9 cellular contexts compared by ENCODE assay signal in the genomic region with DNA sequence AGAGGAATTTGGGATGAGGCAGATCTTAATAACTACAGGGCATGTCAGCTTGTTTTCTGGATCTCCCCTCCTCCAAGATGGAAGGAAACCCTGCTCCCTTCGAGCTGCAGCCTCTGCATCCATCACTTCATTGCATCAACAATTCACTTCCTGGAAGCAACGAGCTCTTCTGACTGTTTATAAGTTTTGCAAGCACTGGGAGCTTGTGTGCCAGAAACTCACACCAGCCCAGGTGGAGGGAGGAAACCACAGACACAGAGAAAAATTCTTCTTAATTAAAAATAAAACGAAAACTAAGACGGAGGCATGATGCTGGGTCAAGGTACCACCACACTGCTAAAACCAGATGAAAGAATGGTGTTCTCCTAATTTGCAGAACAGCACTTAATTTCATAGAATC.
DNase-seq lines count a peak whose midpoint lies in the region; ATAC-seq, FAIRE-seq and TF ChIP-seq lines count a peak whose summit lies in the region.
"Had no signal": no experiment of that assay in that cellular context is flagged by ENCODE, and none has a peak within 500 bp of the region (broad histone marks: within the 10 kb centered on the region; RNA-seq: fewer than 3 reads in every experiment).

No MANE protein-coding gene starts in this region.

- H3K27ac ChIP-seq in substantia nigra (ENCODE audit: low read depth, low read length, poor library complexity, severe bottlenecking) = no peak overlapping the region

- H3K9me3 Mint-ChIP-seq in nephron progenitor cell = no peaks in the 10 kb centered on the region

- no peak for DNase-seq in GM18507 (ENCODE audit: extremely low spot score, insufficient read length, low read depth)
- peak; percentile 32 for DNase-seq in adipocyte (ENCODE audit: low read depth)
- DNase-seq in nephron progenitor cell = no peak
- DNase-seq in substantia nigra (lab: John Stamatoyannopoulos, UW) = no peak
- no peak for DNase-seq in UCSD-AML1 (lab: John Stamatoyannopoulos, UW; ENCODE audit: unreplicated experiment)
- DNase-seq in pons (ENCODE audit: low spot score) = no peak
- DNase-seq: NCI-H510A treated with DMSO at 0.1 percent for 48 hours had no signal

- peaks cover 94% of the 10 kb centered on the region for H3K4me1 Mint-ChIP-seq in nephron progenitor cell

- H3K27me3 ChIP-seq in adipocyte (replicated peaks; ENCODE audit: control insufficient read depth, insufficient read depth, low read length) = no peaks in the 10 kb centered on the region

- peak; percentile 63 for FAIRE-seq in GM18507 (lab: Jason Lieb, UNC)

- peaks cover 4% of the 10 kb centered on the region for H3K27me3 Mint-ChIP-seq in nephron progenitor cell (ENCODE audit: low read depth, poor library complexity)

- no peaks in the 10 kb centered on the region for H3K36me3 Mint-ChIP-seq in nephron progenitor cell (ENCODE audit: low read depth)

- no peak overlapping the region for H3K9ac ChIP-seq in adipocyte (ENCODE audit: low read length)

- H3K4me1 ChIP-seq in adipocyte (ENCODE audit: control insufficient read depth, insufficient read depth, low read length) = peaks cover 21% of the 10 kb centered on the region

- ATAC-seq in HG02798 (IDR thresholded peaks at IDR 0.05; ENCODE audit: poor library complexity, unreplicated experiment) (peak; percentile 66), HG03139 (IDR thresholded peaks at IDR 0.05; ENCODE audit: unreplicated experiment) (no peak)

- peak overlapping the region; percentile 47 for H3K4me3 Mint-ChIP-seq in nephron progenitor cell

- TF ChIP-seq CTCF in nephron progenitor cell (IDR thresholded peaks at IDR 0.05) = no peak

- H3K27ac Mint-ChIP-seq in nephron progenitor cell = peak overlapping the region; percentile 76

- H3K36me3 ChIP-seq in adipocyte (ENCODE audit: control insufficient read depth, insufficient read depth, low read length, severe bottlenecking) = no peaks in the 10 kb centered on the region

- H3K9me3 ChIP-seq in adipocyte (ENCODE audit: control insufficient read depth, low read length) = no peaks in the 10 kb centered on the region

- H3K4me3 ChIP-seq in adipocyte (ENCODE audit: low read length) = no peak overlapping the region
